ENCODE assay signal across 16 cellular contexts in genomic region chr4:78863991-78864390, GRCh38.
A peak's percentile ranks its signal among the peaks of the same experiment; 100 is the strongest.
DNase-seq lines count a peak whose midpoint lies in the region; ATAC-seq, FAIRE-seq and TF ChIP-seq lines count a peak whose summit lies in the region.
"Had no signal": no experiment of that assay in that cellular context is flagged by ENCODE, and none has a peak within 500 bp of the region (broad histone marks: within the 10 kb centered on the region; RNA-seq: fewer than 3 reads in every experiment).

No MANE protein-coding gene starts in this region.

- H3K4me3 ChIP-seq in mammary epithelial cell (replicated peaks in 1 of 3; ENCODE audit: insufficient read depth in 1 of 3, low read depth in 2 of 3, low read length in 3 of 3) (no peak overlapping the region), K562 (no peak overlapping the region)
- H3K4me3 ChIP-seq: dorsolateral prefrontal cortex, lung, SK-N-MC had no signal

- no peak overlapping the region for H3K4me2 ChIP-seq in mammary epithelial cell (ENCODE audit: insufficient read depth, low read depth, low read length)
- H3K4me2 ChIP-seq in K562 (ENCODE audit: insufficient read depth, low read length) = no peak overlapping the region

- WGBS in mammary epithelial cell (ENCODE audit: low coverage, missing lambda C conversion rate) = 45% methylated on average over 2 of the region's 2 CpGs
- 85% methylated on average over 2 of the region's 2 CpGs for WGBS in K562 (ENCODE audit: insufficient coverage, low coverage, missing lambda C conversion rate)

- H4K20me1 ChIP-seq in mammary epithelial cell (ENCODE audit: insufficient read depth, low read length) (no peaks in the 10 kb centered on the region), K562 (replicated peaks; ENCODE audit: control insufficient read depth, insufficient read depth, low read length) (no peaks in the 10 kb centered on the region)

- POLR2A ChIA-PET in MCF 10A (lab: Yijun Ruan, JAX) (interaction anchor here (0.6 to 2.2 kb wide), 5 partner anchors 9 to 322 kb away, joined by 3 to 16 read pairs (median 4); no protein-coding TSS in a partner anchor), K562 (lab: Yijun Ruan, JAX) (interaction anchor here (0.7 kb wide), 1 partner anchor 245 kb away, joined by 3 read pairs; no protein-coding TSS in a partner anchor)

- CTCF ChIA-PET in mammary epithelial cell (lab: Charles Lee; ENCODE audit: low non-redundant PET) (interaction anchor here (0.7 kb wide), 1 partner anchor 889 kb away, joined by 8 read pairs; no protein-coding TSS in a partner anchor), MCF 10A (lab: Yijun Ruan, JAX) (interaction anchor here (0.6 to 5.7 kb wide), 33 partner anchors 9 to 1989 kb away, joined by 3 to 81 read pairs (median 4); no protein-coding TSS in a partner anchor), K562 (lab: Yijun Ruan, JAX; ENCODE audit: low intra/inter-chr PET ratio) (interaction anchor here (1.2 kb wide), 2 partner anchors 220 to 251 kb away, joined by 3 to 8 read pairs; no protein-coding TSS in a partner anchor)

- H3K27ac Mint-ChIP-seq in MCF 10A (ENCODE audit: low read depth, unreplicated experiment) = no peak overlapping the region
- H3K27ac Mint-ChIP-seq in stimulated activated memory B cell treated with anti-CD40 and anti-IgM and Interleukin-4, amounts not matched to agents 10 μg/mL and 1 μg/mL and 100 μg/mL, for 72 hours = peak overlapping the region; percentile 72
- H3K27ac Mint-ChIP-seq: CD8-positive, alpha-beta T cell had no signal

- H3K36me3 ChIP-seq in mammary epithelial cell (ENCODE audit: insufficient read depth, low read length) (peaks cover 8% of the 10 kb centered on the region), K562 (ENCODE audit: control insufficient read depth, insufficient read depth, low read length) (peaks cover 91% of the 10 kb centered on the region)

- no peaks in the 10 kb centered on the region for H3K79me2 ChIP-seq in mammary epithelial cell (ENCODE audit: insufficient read depth, low read length)
- peaks cover 48% of the 10 kb centered on the region for H3K79me2 ChIP-seq in K562 (ENCODE audit: control insufficient read depth, insufficient read depth, low read length)

- in situ Hi-C loops in mammary epithelial cell (cut with MboI; ENCODE audit: low sequenced_read_pairs in 2 of 2) (loop anchor here (25.0 kb wide), 2 partner anchors 252 to 902 kb away; no protein-coding TSS in a partner anchor), K562 (cut with MboI) (no loop called here)

- TF ChIP-seq CTCF in mammary epithelial cell (conservative IDR thresholded peaks at IDR 0.05 in 1 of 2, IDR thresholded peaks at IDR 0.05 in 1 of 2; ENCODE audit: extremely low read depth in 1 of 2, insufficient read depth in 1 of 2, low read depth in 1 of 2, low read length in 2 of 2) = no peak
- TF ChIP-seq CTCF in MCF 10A (IDR thresholded peaks at IDR 0.05; ENCODE audit: unreplicated experiment) = no peak
- TF ChIP-seq CTCF in K562 (IDR thresholded peaks at IDR 0.05 in 2 of 3, conservative IDR thresholded peaks at IDR 0.05 in 1 of 3; ENCODE audit: insufficient read depth in 2 of 3, low read depth in 1 of 3, low read length in 3 of 3) = no peak

- intact Hi-C loops in mammary epithelial cell (cut with micrococcal nuclease) (loop anchor here (1.0 to 2.0 kb wide), 5 partner anchors 87 to 903 kb away; partner anchors contain the start of gene BMP2K), MCF 10A (cut with micrococcal nuclease) (loop anchor here (1.0 to 10.0 kb wide), 5 partner anchors 89 to 909 kb away; no protein-coding TSS in a partner anchor), K562 (cut with micrococcal nuclease) (loop anchor here (1.0 to 10.0 kb wide), 4 partner anchors 87 to 339 kb away; partner anchors contain the start of gene BMP2K)

- BruUV-seq in mammary epithelial cell (replicated peaks; lab: Mats Ljungman, UMichigan) (no TSS peak), MCF 10A (replicated peaks; lab: Mats Ljungman, UMichigan) (no TSS peak), K562 (replicated peaks; lab: Mats Ljungman, UMichigan) (no TSS peak)

- H3K27me3 ChIP-seq in mammary epithelial cell (ENCODE audit: insufficient read depth, low read length) (no peaks in the 10 kb centered on the region), K562 (ENCODE audit: control insufficient read depth in 2 of 2, insufficient read depth in 2 of 2, low read length in 2 of 2) (no peaks in the 10 kb centered on the region)
- H3K27me3 ChIP-seq: dorsolateral prefrontal cortex had no signal

- no peak for TF ChIP-seq RAD21 in K562 (CRISPR knock-in tag; conservative IDR thresholded peaks at IDR 0.05 in 1 of 2, IDR thresholded peaks at IDR 0.05 in 1 of 2)

- dilution Hi-C loops in mammary epithelial cell (cut with HindIII; ENCODE audit: low sequenced_read_pairs) = loop anchor here (25.0 kb wide), 1 partner anchor 252 kb away; no protein-coding TSS in a partner anchor

- no peak for DNase-seq in mammary epithelial cell
- no peak for DNase-seq in MCF 10A (ENCODE audit: unreplicated experiment)
- DNase-seq in K562 (ENCODE audit: extremely low read depth in 1 of 4, low spot score in 3 of 4) = no peak
- DNase-seq in hepatic stellate cell (ENCODE audit: low spot score) = no peak
- no peak for DNase-seq in substantia nigra (lab: John Stamatoyannopoulos, UW)
- no peak for DNase-seq in stimulated activated CD4-positive, alpha-beta T cell treated with anti-CD3 and anti-CD28 coated beads, Interleukin-2, amount 100 ng/mL, for 48 hours
- DNase-seq: activated CD8-positive, alpha-beta memory T cell treated with anti-CD3 and anti-CD28 coated beads, Interleukin-2, amount 50 U/mL, for 4 hours; activated naive CD8-positive, alpha-beta T cell treated with anti-CD3 and anti-CD28 coated beads for 36 hours; dorsolateral prefrontal cortex; kidney had no signal

- H3K9me3 ChIP-seq in mammary epithelial cell (replicated peaks; ENCODE audit: insufficient read depth, low read length) = no peaks in the 10 kb centered on the region
- no peaks in the 10 kb centered on the region for H3K9me3 ChIP-seq in K562 (replicated peaks; ENCODE audit: control insufficient read depth, insufficient read depth, low read depth, low read length)

- TF ChIP-seq EP300 in K562 (IDR thresholded peaks at IDR 0.05; ENCODE audit: low read length) = no peak

- ATAC-seq in HG02870 (IDR thresholded peaks at IDR 0.05; ENCODE audit: unreplicated experiment) = peak; percentile 18
- peak; percentile 53; the same call in 1 of the 3 replicates for ATAC-seq in K562
- ATAC-seq in stimulated activated memory B cell treated with anti-CD40 and anti-IgM and Interleukin-4, amounts not matched to agents 10 μg/mL and 1 μg/mL and 100 μg/mL, for 72 hours = no peak

- no peak overlapping the region for H3K4me3 Mint-ChIP-seq in MCF 10A (ENCODE audit: unreplicated experiment)
- H3K4me3 Mint-ChIP-seq in stimulated activated memory B cell treated with anti-CD40 and anti-IgM and Interleukin-4, amounts not matched to agents 10 μg/mL and 1 μg/mL and 100 μg/mL, for 72 hours = no peak overlapping the region
- H3K4me3 Mint-ChIP-seq: activated naive CD8-positive, alpha-beta T cell treated with anti-CD3 and anti-CD28 coated beads for 36 hours; CD8-positive, alpha-beta T cell; central memory CD8-positive, alpha-beta T cell had no signal

- H3K9me3 Mint-ChIP-seq in MCF 10A (ENCODE audit: unreplicated experiment) = no peaks in the 10 kb centered on the region
- no peaks in the 10 kb centered on the region for H3K9me3 Mint-ChIP-seq in stimulated activated memory B cell treated with anti-CD40 and anti-IgM and Interleukin-4, amounts not matched to agents 10 μg/mL and 1 μg/mL and 100 μg/mL, for 72 hours
- H3K9me3 Mint-ChIP-seq: activated naive CD8-positive, alpha-beta T cell treated with anti-CD3 and anti-CD28 coated beads for 36 hours; CD8-positive, alpha-beta T cell; central memory CD8-positive, alpha-beta T cell had no signal

- H3K27ac ChIP-seq in mammary epithelial cell (ENCODE audit: insufficient read depth, low read depth, low read length) = no peak overlapping the region
- H3K27ac ChIP-seq in K562 (ENCODE audit: extremely low read depth, low read depth, low read length) = no peak overlapping the region
- no peak overlapping the region for H3K27ac ChIP-seq in substantia nigra (ENCODE audit: low read depth, low read length, poor library complexity, severe bottlenecking)
- H3K27ac ChIP-seq: dorsolateral prefrontal cortex, SK-N-MC had no signal

- H3K9ac ChIP-seq in mammary epithelial cell (ENCODE audit: insufficient read depth, low read length) = peak overlapping the region; percentile 5
- no peak overlapping the region for H3K9ac ChIP-seq in K562 (ENCODE audit: insufficient read depth in 1 of 2, low read depth in 2 of 2, low read length in 2 of 2)

- peaks cover 6% of the 10 kb centered on the region for H3K4me1 Mint-ChIP-seq in MCF 10A (ENCODE audit: insufficient read depth, unreplicated experiment)
- peaks cover 29% of the 10 kb centered on the region for H3K4me1 Mint-ChIP-seq in stimulated activated memory B cell treated with anti-CD40 and anti-IgM and Interleukin-4, amounts not matched to agents 10 μg/mL and 1 μg/mL and 100 μg/mL, for 72 hours

- no peaks in the 10 kb centered on the region for H3K27me3 Mint-ChIP-seq in MCF 10A (ENCODE audit: insufficient read depth, unreplicated experiment)
- H3K27me3 Mint-ChIP-seq in stimulated activated memory B cell treated with anti-CD40 and anti-IgM and Interleukin-4, amounts not matched to agents 10 μg/mL and 1 μg/mL and 100 μg/mL, for 72 hours = no peaks in the 10 kb centered on the region
- H3K27me3 Mint-ChIP-seq: activated naive CD8-positive, alpha-beta T cell treated with anti-CD3 and anti-CD28 coated beads for 36 hours; central memory CD8-positive, alpha-beta T cell had no signal

- H3K4me1 ChIP-seq in mammary epithelial cell (ENCODE audit: insufficient read depth, low read length) (no peaks in the 10 kb centered on the region), K562 (replicated peaks in 1 of 2; ENCODE audit: control insufficient read depth in 2 of 2, insufficient read depth in 2 of 2, low read length in 2 of 2) (no peaks in the 10 kb centered on the region)

- no peak for TF ChIP-seq POLR2A in K562 (conservative IDR thresholded peaks at IDR 0.05)

- peaks cover 49% of the 10 kb centered on the region for H3K36me3 Mint-ChIP-seq in MCF 10A (ENCODE audit: insufficient read depth, unreplicated experiment)
- peaks cover 26% of the 10 kb centered on the region for H3K36me3 Mint-ChIP-seq in stimulated activated memory B cell treated with anti-CD40 and anti-IgM and Interleukin-4, amounts not matched to agents 10 μg/mL and 1 μg/mL and 100 μg/mL, for 72 hours

- FAIRE-seq in K562 (lab: Jason Lieb, UNC) = no peak

- H3K9me1 ChIP-seq in K562 (ENCODE audit: control insufficient read depth, insufficient read depth, low read length) = no peaks in the 10 kb centered on the region

- H2AFZ ChIP-seq in mammary epithelial cell (ENCODE audit: low read depth, low read length) = no peak overlapping the region
- H2AFZ ChIP-seq in K562 (ENCODE audit: low read depth, low read length) = no peak overlapping the region

TF ChIP-seq in K562, 482 proteins besides CTCF, POLR2A, EP300 and RAD21 (continues in another document):
- TF ChIP-seq CCAR2 (IDR thresholded peaks at IDR 0.05; ENCODE audit: low read depth, low read length) = no peak
- TF ChIP-seq BMI1 (IDR thresholded peaks at IDR 0.05; ENCODE audit: low read length) = no peak
